Comparison of ENCODE assay signal across 21 cellular contexts in genomic region chr5:56591081-56591480, GRCh38.
"Had no signal": no experiment of that assay in that cellular context is flagged by ENCODE, and none has a peak within 500 bp of the region (broad histone marks: within the 10 kb centered on the region; RNA-seq: fewer than 3 reads in every experiment).

No MANE protein-coding gene starts in this region.

- H3K4me3 ChIP-seq: MG63, SJCRH30 had no signal

- ATAC-seq: SK-N-SH treated with all-trans-retinoic acid at 6 μM for 48 hours had no signal

- H3K4me1 ChIP-seq: SJCRH30 had no signal

- H3K27ac ChIP-seq: SJCRH30 had no signal

- FAIRE-seq: RCC 7860 had no signal

- H3K9me3 ChIP-seq: MG63, SJCRH30 had no signal

- DNase-seq: Karpas-422, KG1, MG63, NCI-H1092, NCI-H1105 treated with DMSO at 0.1 percent for 48 hours, NCI-H1417 treated with DMSO at 0.1 percent for 48 hours, NCI-H146, NCI-H1694 treated with DMSO at 0.1 percent for 48 hours, NCI-H2029, NCI-H2081 treated with DMSO at 0.1 percent for 48 hours, NCI-H2227 treated with DMSO at 0.1 percent for 48 hours, NCI-H524, NCI-H526 treated with DMSO at 0.1 percent for 48 hours, NCI-H774, RPMI8226, SHP77 treated with DMSO at 0.1 percent for 48 hours, SJCRH30, T-helper 1 cell, T-helper 2 cell had no signal

- H3K36me3 ChIP-seq: MG63, SJCRH30 had no signal

- H3K27me3 ChIP-seq: MG63, SJCRH30 had no signal
